ENCODE assay signal across 25 cellular contexts in genomic region chr11:2369896-2370295, GRCh38.
"Had no signal": no experiment of that assay in that cellular context is flagged by ENCODE, and none has a peak within 500 bp of the region (broad histone marks: within the 10 kb centered on the region; RNA-seq: fewer than 3 reads in every experiment).

No MANE protein-coding gene starts in this region.

- H3K27me3 ChIP-seq: adrenal gland, body of pancreas, cardiac muscle cell, foreskin keratinocyte, heart left ventricle, left lung, testis, transverse colon had no signal

- H3K27ac ChIP-seq: adrenal gland, body of pancreas, cardiac muscle cell, foreskin keratinocyte, left lung, parathyroid adenoma, testis, transverse colon had no signal

- H3K4me1 ChIP-seq: adrenal gland, foreskin keratinocyte, left lung, parathyroid adenoma had no signal

- H3K4me3 ChIP-seq: adrenal gland, body of pancreas, cardiac muscle cell, heart left ventricle, left lung, smooth muscle cell, testis, transverse colon had no signal

- H3K9me3 ChIP-seq: adrenal gland, body of pancreas, heart left ventricle, left lung, testis, transverse colon had no signal

- ATAC-seq: activated CD4-positive, alpha-beta T cell treated with anti-CD3 and anti-CD28 coated beads for 36 hours; activated CD8-positive, alpha-beta memory T cell treated with anti-CD3 and anti-CD28 coated beads, Interleukin-2, amount 10 ng/mL, durations not matched to agents 7 days and 5 days; activated CD8-positive, alpha-beta T cell treated with anti-CD3 and anti-CD28 coated beads, Interleukin-2, amount 10 ng/mL, durations not matched to agents 7 days and 5 days; body of pancreas; effector memory CD8-positive, alpha-beta T cell; esophagus mucosa; foreskin keratinocyte; heart left ventricle; left lung; stimulated activated naive B cell treated with anti-CD40 and anti-IgM and Interleukin-4, amounts not matched to agents 10 μg/mL and 1 μg/mL and 100 μg/mL, for 72 hours had no signal

- DNase-seq: activated CD4-positive, alpha-beta T cell treated with anti-CD3 and anti-CD28 coated beads for 36 hours; activated CD4-positive, CD25-positive, alpha-beta regulatory T cell; activated CD8-positive, alpha-beta memory T cell treated with anti-CD3 and anti-CD28 coated beads, Interleukin-2, amount 10 ng/mL, durations not matched to agents 7 days and 5 days; activated CD8-positive, alpha-beta T cell treated with anti-CD3 and anti-CD28 coated beads, Interleukin-2, amount 10 ng/mL, durations not matched to agents 7 days and 5 days; activated effector memory CD4-positive, alpha-beta T cell treated with Interleukin-2 at 50 U/mL for 16 hours; activated naive CD4-positive, alpha-beta T cell treated with anti-CD3 and anti-CD28 coated beads for 36 hours; activated naive CD8-positive, alpha-beta T cell treated with anti-CD3 and anti-CD28 coated beads for 36 hours; body of pancreas; cortex of kidney; effector memory CD8-positive, alpha-beta T cell; foreskin keratinocyte; naive B cell; occipital lobe; stimulated activated CD4-positive, alpha-beta T cell treated with anti-CD3 and anti-CD28 coated beads, Interleukin-15, amount 100 ng/mL, for 24 hours; stimulated activated CD4-positive, alpha-beta T cell treated with anti-CD3 and anti-CD28 coated beads, Interleukin-2, amount 100 ng/mL, for 24 hours; stimulated activated naive B cell treated with anti-CD40 and anti-IgM and Interleukin-4, amounts not matched to agents 10 μg/mL and 1 μg/mL and 100 μg/mL, for 72 hours; testis; transverse colon had no signal

- H3K36me3 ChIP-seq: adrenal gland, cardiac muscle cell, heart left ventricle, left lung, transverse colon had no signal
